ENCODE assay signal across 1 cellular context in the genomic region with DNA sequence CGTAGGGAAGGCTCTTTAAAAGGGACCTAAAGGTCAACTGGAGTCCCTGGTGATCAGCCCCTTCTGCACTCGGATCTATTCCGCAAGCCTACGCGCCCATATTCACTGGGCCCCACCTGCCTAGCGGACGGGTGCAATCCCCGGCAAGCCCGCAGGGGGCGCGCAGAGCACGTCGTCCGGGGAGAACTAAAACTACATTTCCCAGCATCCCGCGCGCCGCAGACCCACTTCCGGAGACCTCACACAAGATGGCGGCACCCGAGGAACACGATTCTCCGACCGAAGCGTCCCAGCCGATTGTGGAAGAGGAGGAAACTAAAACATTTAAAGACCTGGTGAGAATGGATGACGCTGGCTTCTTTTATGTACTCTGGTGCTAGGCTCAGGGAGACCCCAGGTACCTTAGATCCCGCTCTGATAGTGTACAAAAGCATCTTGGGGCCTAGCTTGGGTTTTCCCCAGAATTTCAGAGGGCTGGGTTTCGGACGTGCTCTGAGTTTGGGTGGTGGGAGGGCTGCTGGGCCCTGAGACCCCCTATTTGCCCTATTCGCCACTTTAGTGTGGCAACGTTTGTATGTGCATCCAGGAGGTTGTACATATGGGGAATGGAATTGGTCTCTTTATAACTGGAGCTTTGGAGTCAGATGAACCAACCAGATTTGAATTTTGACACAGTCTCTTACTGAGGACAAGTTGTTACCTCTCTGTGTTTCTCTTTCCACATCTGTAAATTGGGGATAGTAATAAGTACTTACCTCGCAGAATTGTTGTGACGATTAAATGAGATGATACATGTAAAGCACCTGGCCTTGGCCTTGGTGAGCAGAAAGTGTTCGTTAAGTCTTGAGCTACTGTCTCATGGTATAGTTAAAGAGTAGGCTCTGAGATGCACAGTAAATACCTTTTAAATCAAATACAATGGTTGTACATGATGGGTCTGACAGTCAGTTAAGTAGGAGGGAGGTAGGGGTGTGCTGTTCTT.
TF ChIP-seq lines count a peak whose summit lies in the region.

Gene DDX47 (plus strand): TSS at position 227 of the 982 bp plus-strand sequence. CDS start 22 bp downstream, at position 249.

TF ChIP-seq in HepG2, 621 proteins besides CTCF, POLR2A, EP300 and RAD21 (continued from another document and continues in another):
- TF ChIP-seq LBX2 (CRISPR knock-in tag; IDR thresholded peaks at IDR 0.05; ENCODE audit: borderline replicate concordance) (no peak), TFE3 (CRISPR knock-in tag; IDR thresholded peaks at IDR 0.05) (no peak), ZNF570 (CRISPR knock-in tag; IDR thresholded peaks at IDR 0.05; ENCODE audit: borderline replicate concordance) (no peak), HNF4A (CRISPR knock-in tag; IDR thresholded peaks at IDR 0.05) (no peak), ZNF431 (CRISPR knock-in tag; IDR thresholded peaks at IDR 0.05; ENCODE audit: borderline replicate concordance, low read depth) (no peak), ZSCAN5A (CRISPR knock-in tag; IDR thresholded peaks at IDR 0.05; ENCODE audit: borderline replicate concordance) (no peak), ZNF317 (CRISPR knock-in tag; IDR thresholded peaks at IDR 0.05) (no peak), CCDC6 (CRISPR knock-in tag; IDR thresholded peaks at IDR 0.05) (no peak), KAT2B (IDR thresholded peaks at IDR 0.05; ENCODE audit: borderline replicate concordance, low read depth, low read length) (no peak), ZNF737 (CRISPR knock-in tag; IDR thresholded peaks at IDR 0.05; ENCODE audit: borderline replicate concordance) (no peak), SRSF1 (optimal IDR thresholded peaks at IDR 0.05; ENCODE audit: low read depth, low read length) (no peak), ZNF414 (CRISPR knock-in tag; IDR thresholded peaks at IDR 0.05) (no peak), SRF (IDR thresholded peaks at IDR 0.05; ENCODE audit: low read depth, low read length) (no peak), ZNF549 (CRISPR knock-in tag; IDR thresholded peaks at IDR 0.05) (no peak), ZSCAN21 (CRISPR knock-in tag; IDR thresholded peaks at IDR 0.05; ENCODE audit: borderline replicate concordance) (no peak), ZNF792 (CRISPR knock-in tag; IDR thresholded peaks at IDR 0.05) (peak; percentile 39; the same call in 1 of the 2 replicates), BCL3 (CRISPR knock-in tag; IDR thresholded peaks at IDR 0.05) (peak; percentile 84), ZNF335 (CRISPR knock-in tag; IDR thresholded peaks at IDR 0.05) (peak; percentile 27; the same call in 1 of the 2 replicates), IKZF4 (CRISPR knock-in tag; IDR thresholded peaks at IDR 0.05; ENCODE audit: borderline replicate concordance, low read depth, not compliant biosample characterization) (no peak), SUZ12 (IDR thresholded peaks at IDR 0.05; ENCODE audit: low read depth, low read length) (peak; percentile 83), ZSCAN30 (CRISPR knock-in tag; IDR thresholded peaks at IDR 0.05) (no peak), ZEB1 (IDR thresholded peaks at IDR 0.05; ENCODE audit: insufficient replicate concordance, low read depth) (no peak), MED8 (CRISPR knock-in tag; IDR thresholded peaks at IDR 0.05; ENCODE audit: insufficient replicate concordance) (peak; percentile 36), CREM (IDR thresholded peaks at IDR 0.05) (peak; percentile 91), CREM (CRISPR knock-in tag; IDR thresholded peaks at IDR 0.05) (no peak), FOXM1 (CRISPR knock-in tag; IDR thresholded peaks at IDR 0.05) (no peak), MTERF4 (CRISPR knock-in tag; IDR thresholded peaks at IDR 0.05) (no peak), ZNF136 (CRISPR knock-in tag; IDR thresholded peaks at IDR 0.05; ENCODE audit: low read depth) (peak; percentile 94), ZNF746 (CRISPR knock-in tag; IDR thresholded peaks at IDR 0.05) (no peak), TP53 (CRISPR knock-in tag; conservative IDR thresholded peaks at IDR 0.05) (0 out of 2 replicates have a peak, but pooled peaks have one; percentile 24), GLI4 (CRISPR knock-in tag; IDR thresholded peaks at IDR 0.05; ENCODE audit: borderline replicate concordance) (peak; percentile 67; the same call in 1 of the 2 replicates), ZNF768 (CRISPR knock-in tag; IDR thresholded peaks at IDR 0.05) (peak; percentile 48; the same call in 1 of the 2 replicates), MAZ (IDR thresholded peaks at IDR 0.05; ENCODE audit: borderline replicate concordance, low read depth, low read length) (no peak), MAZ (CRISPR knock-in tag; IDR thresholded peaks at IDR 0.05; ENCODE audit: low read depth) (peak; percentile 83), ZNF777 (CRISPR knock-in tag; IDR thresholded peaks at IDR 0.05) (no peak), MBNL3 (CRISPR knock-in tag; conservative IDR thresholded peaks at IDR 0.05) (no peak), PPARG (CRISPR knock-in tag; conservative IDR thresholded peaks at IDR 0.05) (no peak), HNF4G (IDR thresholded peaks at IDR 0.05; ENCODE audit: borderline replicate concordance, low read depth, low read length) (no peak), HNF4G (CRISPR knock-in tag; IDR thresholded peaks at IDR 0.05; ENCODE audit: borderline replicate concordance, low read depth) (peak; percentile 35; the same call in 1 of the 2 replicates), MAFK (conservative IDR thresholded peaks at IDR 0.05 in 1 of 2, IDR thresholded peaks at IDR 0.05 in 1 of 2; ENCODE audit: low read length in 2 of 2) (no peak), KLF12 (CRISPR knock-in tag; IDR thresholded peaks at IDR 0.05; ENCODE audit: borderline replicate concordance) (no peak), MLXIP (CRISPR knock-in tag; IDR thresholded peaks at IDR 0.05; ENCODE audit: borderline replicate concordance) (no peak)
- TF ChIP-seq, protein P1, sequence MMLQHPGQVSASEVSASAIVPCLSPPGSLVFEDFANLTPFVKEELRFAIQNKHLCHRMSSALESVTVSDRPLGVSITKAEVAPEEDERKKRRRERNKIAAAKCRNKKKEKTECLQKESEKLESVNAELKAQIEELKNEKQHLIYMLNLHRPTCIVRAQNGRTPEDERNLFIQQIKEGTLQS (CRISPR knock-in tag; IDR thresholded peaks at IDR 0.05): no peak
- TF ChIP-seq, protein P2, sequence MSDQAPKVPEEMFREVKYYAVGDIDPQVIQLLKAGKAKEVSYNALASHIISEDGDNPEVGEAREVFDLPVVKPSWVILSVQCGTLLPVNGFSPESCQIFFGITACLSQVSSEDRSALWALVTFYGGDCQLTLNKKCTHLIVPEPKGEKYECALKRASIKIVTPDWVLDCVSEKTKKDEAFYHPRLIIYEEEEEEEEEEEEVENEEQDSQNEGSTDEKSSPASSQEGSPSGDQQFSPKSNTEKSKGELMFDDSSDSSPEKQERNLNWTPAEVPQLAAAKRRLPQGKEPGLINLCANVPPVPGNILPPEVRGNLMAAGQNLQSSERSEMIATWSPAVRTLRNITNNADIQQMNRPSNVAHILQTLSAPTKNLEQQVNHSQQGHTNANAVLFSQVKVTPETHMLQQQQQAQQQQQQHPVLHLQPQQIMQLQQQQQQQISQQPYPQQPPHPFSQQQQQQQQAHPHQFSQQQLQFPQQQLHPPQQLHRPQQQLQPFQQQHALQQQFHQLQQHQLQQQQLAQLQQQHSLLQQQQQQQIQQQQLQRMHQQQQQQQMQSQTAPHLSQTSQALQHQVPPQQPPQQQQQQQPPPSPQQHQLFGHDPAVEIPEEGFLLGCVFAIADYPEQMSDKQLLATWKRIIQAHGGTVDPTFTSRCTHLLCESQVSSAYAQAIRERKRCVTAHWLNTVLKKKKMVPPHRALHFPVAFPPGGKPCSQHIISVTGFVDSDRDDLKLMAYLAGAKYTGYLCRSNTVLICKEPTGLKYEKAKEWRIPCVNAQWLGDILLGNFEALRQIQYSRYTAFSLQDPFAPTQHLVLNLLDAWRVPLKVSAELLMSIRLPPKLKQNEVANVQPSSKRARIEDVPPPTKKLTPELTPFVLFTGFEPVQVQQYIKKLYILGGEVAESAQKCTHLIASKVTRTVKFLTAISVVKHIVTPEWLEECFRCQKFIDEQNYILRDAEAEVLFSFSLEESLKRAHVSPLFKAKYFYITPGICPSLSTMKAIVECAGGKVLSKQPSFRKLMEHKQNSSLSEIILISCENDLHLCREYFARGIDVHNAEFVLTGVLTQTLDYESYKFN (CRISPR knock-in tag; conservative IDR thresholded peaks at IDR 0.05): no peak
